In genomic region chr1:232697191-232697590, GRCh38 we compare ENCODE assay signal across 21 cellular contexts.
"Had no signal": no experiment of that assay in that cellular context is flagged by ENCODE, and none has a peak within 500 bp of the region (broad histone marks: within the 10 kb centered on the region; RNA-seq: fewer than 3 reads in every experiment).

No MANE protein-coding gene starts in this region.

- FAIRE-seq: endometrium, islet of Langerhans, urothelium cell line had no signal

- H3K4me3 ChIP-seq: coronary artery, heart left ventricle, stomach, thoracic aorta had no signal

- H3K27ac ChIP-seq: coronary artery, epithelial cell of prostate, heart left ventricle, neutrophil, stomach, thoracic aorta had no signal

- H3K27me3 ChIP-seq: heart left ventricle, neutrophil, stomach had no signal

- H3K9me3 ChIP-seq: heart left ventricle, neutrophil, stomach, thoracic aorta had no signal

- H3K4me1 ChIP-seq: heart left ventricle, stomach had no signal

- ATAC-seq: heart left ventricle, left lobe of liver had no signal

- DNase-seq: caudate nucleus; effector memory CD4-positive, alpha-beta T cell; foreskin melanocyte; heart left ventricle; hippocampal formation; kidney glomerular epithelial cell; mammary epithelial cell; naive B cell; stimulated activated CD4-positive, alpha-beta T cell treated with anti-CD3 and anti-CD28 coated beads, Interleukin-2, amount 100 ng/mL, for 24 hours; stimulated activated naive CD4-positive, alpha-beta T cell; stomach; substantia nigra; trophoblast cell had no signal

- H3K36me3 ChIP-seq: heart left ventricle, neutrophil, stomach, thoracic aorta had no signal
